Comparison of ENCODE assay signal across 31 cellular contexts in genomic region chr2:19465965-19466364, GRCh38.
"Had no signal": no experiment of that assay in that cellular context is flagged by ENCODE, and none has a peak within 500 bp of the region (broad histone marks: within the 10 kb centered on the region; RNA-seq: fewer than 3 reads in every experiment).

No MANE protein-coding gene starts in this region.

- H3K27me3 ChIP-seq: MG63 had no signal

- H3K27ac ChIP-seq: KMS-11 had no signal

- H3K36me3 ChIP-seq: MG63 had no signal

- H3K9ac ChIP-seq: KMS-11 had no signal

- H3K4me3 ChIP-seq: MG63 had no signal

- DNase-seq: Karpas-422, Kasumi-1, MG63, MM.1S, MV-4-11, NCI-H1048, NCI-H1092, NCI-H1092 treated with DMSO at 0.1 percent for 48 hours, NCI-H1105, NCI-H1105 treated with DMSO at 0.1 percent for 48 hours, NCI-H1417 treated with DMSO at 0.1 percent for 48 hours, NCI-H1436, NCI-H1436 treated with DMSO at 0.1 percent for 48 hours, NCI-H1694, NCI-H1694 treated with DMSO at 0.1 percent for 48 hours, NCI-H187, NCI-H187 treated with DMSO at 0.1 percent for 48 hours, NCI-H1930, NCI-H2029, NCI-H2029 treated with DMSO at 0.1 percent for 48 hours, NCI-H2081, NCI-H2081 treated with DMSO at 0.1 percent for 48 hours, NCI-H2107, NCI-H2171, NCI-H2227 treated with DMSO at 0.1 percent for 48 hours, NCI-H226, NCI-H345, NCI-H446, NCI-H446 treated with DMSO at 0.1 percent for 48 hours, NCI-H510A had no signal
